ENCODE assay signal across 13 cellular contexts in genomic region chr7:107125475-107125874, GRCh38. TPM values are rescaled to one million over a fixed set of nuclear protein-coding genes. Genes with fewer than 3 reads are reported as not detected.
A peak's percentile ranks its signal among the peaks of the same experiment; 100 is the strongest.
DNase-seq lines count a peak whose midpoint lies in the region; ATAC-seq and FAIRE-seq lines count a peak whose summit lies in the region.
"Had no signal": no experiment of that assay in that cellular context is flagged by ENCODE, and none has a peak within 500 bp of the region (broad histone marks: within the 10 kb centered on the region; RNA-seq: fewer than 3 reads in every experiment).

No MANE protein-coding gene starts in this region.

- DNase-seq in CD4-positive, alpha-beta memory T cell: peak in 1 of 5 donors; percentile 37
- DNase-seq in GM19239 (ENCODE audit: insufficient read length, low spot score) (no peak), NCI-H345 (lab: John Stamatoyannopoulos, UW) (peak; percentile 88), SK-N-DZ (ENCODE audit: low spot score) (no peak), NCI-H446 treated with DMSO at 0.1 percent for 48 hours (lab: John Stamatoyannopoulos, UW) (no peak), NK-92 (lab: John Stamatoyannopoulos, UW; ENCODE audit: unreplicated experiment) (no peak)
- DNase-seq in central memory CD8-positive, alpha-beta T cell (ENCODE audit: low spot score in 2 of 2): no peak
- DNase-seq: activated CD4-positive, alpha-beta T cell treated with anti-CD3 and anti-CD28 coated beads for 1 hour; C1 segment of cervical spinal cord; endodermal cell; NCI-H1694; stimulated activated CD4-positive, alpha-beta T cell treated with anti-CD3 and anti-CD28 coated beads, Interleukin-4, amount 100 ng/mL, for 24 hours had no signal

- CTCF ChIA-PET in CD4-positive, alpha-beta memory T cell (lab: Charles Lee; ENCODE audit: partially characterized antibody): interaction anchor here (0.6 kb wide), 1 partner anchor 457 kb away, joined by 3 read pairs; no protein-coding TSS in a partner anchor

- no peaks in the 10 kb centered on the region for H3K9me3 Mint-ChIP-seq in CD4-positive, alpha-beta memory T cell
- no peaks in the 10 kb centered on the region for H3K9me3 Mint-ChIP-seq in central memory CD8-positive, alpha-beta T cell
- H3K9me3 Mint-ChIP-seq: endodermal cell had no signal

- H3K27ac ChIP-seq in CD4-positive, alpha-beta memory T cell (ENCODE audit: low read depth, low read length): no peak overlapping the region

- peaks cover 21% of the 10 kb centered on the region for H3K4me1 ChIP-seq in CD4-positive, alpha-beta memory T cell (ENCODE audit: insufficient read depth, low read length)

- H3K9me3 ChIP-seq in CD4-positive, alpha-beta memory T cell (ENCODE audit: control insufficient read depth in 1 of 2, low read length in 2 of 2): no peaks in the 10 kb centered on the region

- H3K4me1 Mint-ChIP-seq in CD4-positive, alpha-beta memory T cell: peaks cover 14 to 26% (median 20%) of the 10 kb centered on the region in 4 donors
- H3K4me1 Mint-ChIP-seq in central memory CD8-positive, alpha-beta T cell: peaks cover 20% of the 10 kb centered on the region

- H3K36me3 Mint-ChIP-seq in CD4-positive, alpha-beta memory T cell: no peaks in the 10 kb centered on the region
- H3K36me3 Mint-ChIP-seq in central memory CD8-positive, alpha-beta T cell (ENCODE audit: insufficient read depth): peaks cover 7% of the 10 kb centered on the region

- H3K4me3 ChIP-seq in CD4-positive, alpha-beta memory T cell (ENCODE audit: low read length in 2 of 2): no peak overlapping the region

- no peak for ATAC-seq in central memory CD8-positive, alpha-beta T cell (replicated peaks; ENCODE audit: extremely low read depth, poor library complexity, severe bottlenecking)
- ATAC-seq in HG03432 (IDR thresholded peaks at IDR 0.05; ENCODE audit: unreplicated experiment): no peak

- intact Hi-C loops in CD4-positive, alpha-beta memory T cell (cut with micrococcal nuclease): no loop called here

- peak; percentile 11 for FAIRE-seq in GM19239 (lab: Jason Lieb, UNC)

- H3K27me3 ChIP-seq in CD4-positive, alpha-beta memory T cell (ENCODE audit: insufficient read depth, low read length): no peaks in the 10 kb centered on the region

- H3K4me3 Mint-ChIP-seq in CD4-positive, alpha-beta memory T cell: peak overlapping the region; percentile 80 to 90 (median 86)
- H3K4me3 Mint-ChIP-seq in central memory CD8-positive, alpha-beta T cell: peak overlapping the region; percentile 70
- H3K4me3 Mint-ChIP-seq: endodermal cell had no signal

- no peaks in the 10 kb centered on the region for H3K36me3 ChIP-seq in CD4-positive, alpha-beta memory T cell (ENCODE audit: insufficient read depth, low read length)

- POLR2A ChIA-PET in CD4-positive, alpha-beta memory T cell (lab: Charles Lee; ENCODE audit: partially characterized antibody): interaction anchor here (1.6 to 3.6 kb wide), 2 partner anchors 43 to 261 kb away, joined by 9 to 38 read pairs; partner anchors contain the start of genes HBP1 and PIK3CG

- H3K27ac Mint-ChIP-seq in CD4-positive, alpha-beta memory T cell: peak overlapping the region; percentile 76 to 96 (median 92)
- H3K27ac Mint-ChIP-seq in central memory CD8-positive, alpha-beta T cell (ENCODE audit: low read depth): peak overlapping the region; percentile 96
- H3K27ac Mint-ChIP-seq: endodermal cell had no signal

- no peaks in the 10 kb centered on the region for H3K27me3 Mint-ChIP-seq in CD4-positive, alpha-beta memory T cell
- no peaks in the 10 kb centered on the region for H3K27me3 Mint-ChIP-seq in central memory CD8-positive, alpha-beta T cell

RNA-seq across cellular contexts. Expression of gene HBP1, which starts 43.3 kb away (rescaled TPM):
- total RNA-seq in CD4-positive, alpha-beta memory T cell: 100 to 1,000 TPM; 111 to 116 TPM
- polyA plus RNA-seq in CD4-positive, alpha-beta memory T cell: 10 to 100 TPM; 71.6 to 98.2 TPM
- 54.3 and 62.9 TPM in 2 replicates for polyA plus RNA-seq in SK-N-DZ (2014; cell fraction: cytosol; rRNA removed)
- 31.5 and 38.6 TPM in 2 replicates for polyA plus RNA-seq in SK-N-DZ (2014; cell fraction: nucleus; rRNA removed)
